21 cellular contexts compared by ENCODE assay signal in the genomic region with DNA sequence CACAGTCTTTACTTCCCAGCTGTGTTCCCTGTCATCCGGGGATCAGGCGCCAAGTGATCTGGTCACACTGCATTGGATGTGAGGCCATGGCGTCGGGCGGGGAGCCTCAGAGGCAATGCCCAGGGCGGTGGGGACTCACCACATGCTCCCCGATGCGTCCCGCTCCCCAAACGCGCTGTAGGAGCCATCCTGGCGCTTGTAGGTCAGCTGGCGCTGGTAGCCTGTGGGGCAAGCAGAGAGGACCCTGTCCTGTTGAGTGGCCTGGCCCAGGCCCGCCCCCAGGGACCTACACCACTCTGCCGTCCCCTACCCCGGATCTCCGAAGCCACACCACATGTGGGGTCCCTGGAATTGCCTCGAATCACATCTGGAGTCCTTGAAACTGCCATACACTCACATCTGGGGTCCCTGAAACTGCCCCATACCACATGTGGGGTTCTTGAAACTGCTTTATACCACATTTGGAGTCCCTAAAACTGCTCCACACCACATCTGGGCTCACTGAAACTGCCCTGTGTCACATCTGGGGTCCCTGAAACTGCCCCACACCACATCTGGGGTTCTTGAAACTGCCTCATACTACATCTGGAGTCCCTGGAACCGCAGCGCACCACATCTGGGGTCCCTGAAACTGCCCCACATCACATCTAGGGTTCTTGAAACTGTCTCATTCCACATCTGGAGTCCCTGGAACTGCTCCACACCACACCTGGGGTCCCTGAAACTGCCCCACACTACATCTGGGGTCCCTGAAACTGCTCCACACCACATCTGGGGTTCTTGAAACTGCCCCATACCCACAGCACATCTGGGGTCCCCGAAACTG. TPM values are rescaled to one million over a fixed set of nuclear protein-coding genes. Genes with fewer than 3 reads are reported as not detected.
DNase-seq lines count a peak whose midpoint lies in the region; ATAC-seq and TF ChIP-seq lines count a peak whose summit lies in the region.
"Had no signal": no experiment of that assay in that cellular context is flagged by ENCODE, and none has a peak within 500 bp of the region (broad histone marks: within the 10 kb centered on the region; RNA-seq: fewer than 3 reads in every experiment).

No MANE protein-coding gene starts in this region.

- H3K4me1 Mint-ChIP-seq in activated CD8-positive, alpha-beta memory T cell treated with anti-CD3 and anti-CD28 coated beads, Interleukin-2, amount 10 ng/mL, durations not matched to agents 7 days and 5 days: no peaks in the 10 kb centered on the region

- intact Hi-C loops in cardiac septum (cut with DNase I): no loop called here
- intact Hi-C loops in Right ventricle myocardium inferior (cut with DNase I): no loop called here

- POLR2A ChIA-PET in RWPE1 (lab: Yijun Ruan, JAX; ENCODE audit: low non-redundant PET): no interaction called here

- peak overlapping the region; percentile 74 for H3K27ac ChIP-seq in RWPE1
- H3K27ac ChIP-seq: GM23248, SJCRH30 had no signal

- DNase-seq in cardiac septum (ENCODE audit: low spot score) (peak; percentile 31), Right ventricle myocardium inferior (ENCODE audit: missing footprints) (no peak), RWPE1 (ENCODE audit: low spot score) (no peak), iPS-NIHi7 (ENCODE audit: extremely low spot score) (peak; percentile 13), medulla oblongata (ENCODE audit: extremely low spot score) (no peak), NCI-H1092 treated with DMSO at 0.1 percent for 48 hours (lab: John Stamatoyannopoulos, UW) (no peak), NCI-H748 (lab: John Stamatoyannopoulos, UW; ENCODE audit: unreplicated experiment) (no peak)
- DNase-seq in activated CD8-positive, alpha-beta memory T cell treated with anti-CD3 and anti-CD28 coated beads, Interleukin-2, amount 10 ng/mL, durations not matched to agents 7 days and 5 days: no peak
- DNase-seq: Caco-2, GM23248, HFFc6, MG63, NCI-H1105 treated with DMSO at 0.1 percent for 48 hours, NCI-H187, NCI-H446, NCI-H774, SJCRH30, SW 1271 had no signal

- no peak for TF ChIP-seq CTCF in RWPE1 (conservative IDR thresholded peaks at IDR 0.05; ENCODE audit: low read depth)

- CTCF ChIA-PET in RWPE1 (lab: Yijun Ruan, JAX): interaction anchor here (0.6 to 1.1 kb wide), 2 partner anchors 131 to 1029 kb away, joined by 3 read pairs; no protein-coding TSS in a partner anchor
- CTCF ChIA-PET in activated CD8-positive, alpha-beta memory T cell treated with anti-CD3 and anti-CD28 coated beads, Interleukin-2, amount 10 ng/mL, durations not matched to agents 7 days and 5 days (lab: Charles Lee): no interaction called here

- H3K36me3 Mint-ChIP-seq in activated CD8-positive, alpha-beta memory T cell treated with anti-CD3 and anti-CD28 coated beads, Interleukin-2, amount 10 ng/mL, durations not matched to agents 7 days and 5 days: peaks cover 7% of the 10 kb centered on the region

- ATAC-seq in Right ventricle myocardium inferior: no peak
- ATAC-seq in activated CD8-positive, alpha-beta memory T cell treated with anti-CD3 and anti-CD28 coated beads, Interleukin-2, amount 10 ng/mL, durations not matched to agents 7 days and 5 days: no peak
- ATAC-seq: GM12878 had no signal

- no peaks in the 10 kb centered on the region for H3K27me3 Mint-ChIP-seq in activated CD8-positive, alpha-beta memory T cell treated with anti-CD3 and anti-CD28 coated beads, Interleukin-2, amount 10 ng/mL, durations not matched to agents 7 days and 5 days

- H3K9me3 Mint-ChIP-seq in activated CD8-positive, alpha-beta memory T cell treated with anti-CD3 and anti-CD28 coated beads, Interleukin-2, amount 10 ng/mL, durations not matched to agents 7 days and 5 days (ENCODE audit: low read depth): peaks cover 9% of the 10 kb centered on the region

- H3K27ac Mint-ChIP-seq in activated CD8-positive, alpha-beta memory T cell treated with anti-CD3 and anti-CD28 coated beads, Interleukin-2, amount 10 ng/mL, durations not matched to agents 7 days and 5 days: no peak overlapping the region
- H3K27ac Mint-ChIP-seq: HFFc6 had no signal

- H3K4me3 Mint-ChIP-seq in activated CD8-positive, alpha-beta memory T cell treated with anti-CD3 and anti-CD28 coated beads, Interleukin-2, amount 10 ng/mL, durations not matched to agents 7 days and 5 days: no peak overlapping the region
- H3K4me3 Mint-ChIP-seq: HFFc6 had no signal

RNA-seq across cellular contexts. Expression of a gene that starts 33.2 kb away (rescaled TPM):
- total RNA-seq in cardiac septum: 0.70 TPM
- 0.27 TPM for total RNA-seq in Right ventricle myocardium inferior
- total RNA-seq in activated CD8-positive, alpha-beta memory T cell treated with anti-CD3 and anti-CD28 coated beads, Interleukin-2, amount 10 ng/mL, durations not matched to agents 7 days and 5 days: under 1 TPM; 0.12 to 0.59 TPM
- total RNA-seq: A172, Caco-2, G401, GM23248, HFFc6 had no signal

Comparison
In these comparisons a context has a peak if more than half of its experiments do, and no peak if none do; other contexts are left out.
1. DNase-seq: peak in cardiac septum (single experiment) and iPS-NIHi7 (single experiment); none in Right ventricle myocardium inferior (single experiment), RWPE1 (single experiment), medulla oblongata (single experiment), NCI-H1092 treated with DMSO at 0.1 percent for 48 hours (single experiment), activated CD8-positive, alpha-beta memory T cell treated with anti-CD3 and anti-CD28 coated beads, Interleukin-2, amount 10 ng/mL, durations not matched to agents 7 days and 5 days (single experiment) and NCI-H748 (single experiment).